In the genomic region with DNA sequence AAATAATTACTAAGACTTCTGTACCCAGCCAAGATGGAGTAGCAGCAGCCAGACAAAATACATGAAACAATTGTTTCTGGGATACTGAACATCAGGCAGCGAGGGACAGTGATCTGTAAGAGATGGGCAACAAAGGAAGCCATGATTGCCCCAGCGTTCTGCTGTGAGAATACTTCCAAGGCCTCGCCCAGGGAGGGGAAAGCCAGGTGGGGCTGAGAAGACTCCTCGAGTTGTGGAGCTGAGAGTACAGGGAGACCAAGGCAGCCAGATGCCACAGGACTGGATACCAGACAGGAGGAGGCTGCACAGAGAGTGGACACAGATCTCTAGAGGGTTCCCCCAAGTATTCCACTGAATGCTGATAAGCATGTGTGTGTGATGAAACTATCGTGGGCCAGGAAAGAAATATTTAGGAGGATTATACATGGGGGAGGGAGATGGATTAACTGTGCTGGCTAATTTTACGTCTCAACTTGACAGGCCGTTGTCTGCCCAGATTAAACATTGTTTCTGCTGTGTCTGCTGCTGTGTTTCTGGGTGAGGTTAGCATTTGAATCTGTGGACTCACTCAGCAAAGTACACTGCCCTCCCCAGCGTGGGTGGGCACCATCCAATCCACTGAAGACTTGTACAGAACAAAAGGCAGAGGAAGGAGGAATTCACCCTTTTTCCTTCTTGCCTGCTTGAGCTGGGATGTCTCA, we compare ENCODE assay signal across 18 cellular contexts. TPM values are rescaled to one million over a fixed set of nuclear protein-coding genes. Genes with fewer than 3 reads are reported as not detected.
"Had no signal": no experiment of that assay in that cellular context is flagged by ENCODE, and none has a peak within 500 bp of the region (broad histone marks: within the 10 kb centered on the region; RNA-seq: fewer than 3 reads in every experiment).

No MANE protein-coding gene starts in this region.

- DNase-seq: activated CD4-positive, alpha-beta memory T cell treated with anti-CD3 and anti-CD28 coated beads, Interleukin-2, amount 10 ng/mL, durations not matched to agents 7 days and 5 days; activated CD4-positive, alpha-beta T cell treated with anti-CD3 and anti-CD28 coated beads for 1 hour; activated CD8-positive, alpha-beta memory T cell treated with anti-CD3 and anti-CD28 coated beads, Interleukin-2, amount 50 U/mL, for 4 hours; activated naive CD4-positive, alpha-beta T cell treated with Interleukin-2 at 50 U/mL for 16 hours; activated naive CD8-positive, alpha-beta T cell treated with anti-CD3 and anti-CD28 coated beads, Interleukin-2, amount 50 U/mL, for 24 hours; caudate nucleus; colonic mucosa; effector CD4-positive, alpha-beta T cell; hippocampal formation; stimulated activated CD4-positive, alpha-beta T cell treated with anti-CD3 and anti-CD28 coated beads, Interleukin-15, amount 100 ng/mL, for 24 hours; stimulated activated CD4-positive, alpha-beta T cell treated with anti-CD3 and anti-CD28 coated beads, Interleukin-4, amount 100 ng/mL, for 4 hours; SW 1271; trophoblast cell had no signal

- H3K4me3 ChIP-seq: colonic mucosa, lung had no signal

- H3K4me1 Mint-ChIP-seq: activated CD4-positive, alpha-beta memory T cell treated with anti-CD3 and anti-CD28 coated beads, Interleukin-2, amount 10 ng/mL, durations not matched to agents 7 days and 5 days; activated naive CD8-positive, alpha-beta T cell treated with anti-CD3 and anti-CD28 coated beads, Interleukin-2, amount 50 U/mL, for 24 hours had no signal

- H3K36me3 ChIP-seq: colonic mucosa had no signal

- H3K4me1 ChIP-seq: colonic mucosa had no signal

- ATAC-seq: activated naive CD8-positive, alpha-beta T cell treated with anti-CD3 and anti-CD28 coated beads, Interleukin-2, amount 50 U/mL, for 24 hours had no signal

- H3K27me3 ChIP-seq: colonic mucosa had no signal

- H3K4me3 Mint-ChIP-seq: activated CD4-positive, alpha-beta memory T cell treated with anti-CD3 and anti-CD28 coated beads, Interleukin-2, amount 10 ng/mL, durations not matched to agents 7 days and 5 days; activated naive CD8-positive, alpha-beta T cell treated with anti-CD3 and anti-CD28 coated beads, Interleukin-2, amount 50 U/mL, for 24 hours; nephron had no signal

- H3K9me3 ChIP-seq: colonic mucosa had no signal

- H3K27ac ChIP-seq: colonic mucosa had no signal

- H3K27ac Mint-ChIP-seq: activated CD4-positive, alpha-beta memory T cell treated with anti-CD3 and anti-CD28 coated beads, Interleukin-2, amount 10 ng/mL, durations not matched to agents 7 days and 5 days; activated naive CD8-positive, alpha-beta T cell treated with anti-CD3 and anti-CD28 coated beads, Interleukin-2, amount 50 U/mL, for 24 hours; nephron had no signal

RNA-seq across cellular contexts. Expression of a gene that starts 39.6 kb away (rescaled TPM):
- total RNA-seq: activated CD4-positive, alpha-beta memory T cell treated with anti-CD3 and anti-CD28 coated beads, Interleukin-2, amount 10 ng/mL, durations not matched to agents 7 days and 5 days; mononuclear cell; osteocyte; pulmonary artery endothelial cell had no signal
